In the genomic region with DNA sequence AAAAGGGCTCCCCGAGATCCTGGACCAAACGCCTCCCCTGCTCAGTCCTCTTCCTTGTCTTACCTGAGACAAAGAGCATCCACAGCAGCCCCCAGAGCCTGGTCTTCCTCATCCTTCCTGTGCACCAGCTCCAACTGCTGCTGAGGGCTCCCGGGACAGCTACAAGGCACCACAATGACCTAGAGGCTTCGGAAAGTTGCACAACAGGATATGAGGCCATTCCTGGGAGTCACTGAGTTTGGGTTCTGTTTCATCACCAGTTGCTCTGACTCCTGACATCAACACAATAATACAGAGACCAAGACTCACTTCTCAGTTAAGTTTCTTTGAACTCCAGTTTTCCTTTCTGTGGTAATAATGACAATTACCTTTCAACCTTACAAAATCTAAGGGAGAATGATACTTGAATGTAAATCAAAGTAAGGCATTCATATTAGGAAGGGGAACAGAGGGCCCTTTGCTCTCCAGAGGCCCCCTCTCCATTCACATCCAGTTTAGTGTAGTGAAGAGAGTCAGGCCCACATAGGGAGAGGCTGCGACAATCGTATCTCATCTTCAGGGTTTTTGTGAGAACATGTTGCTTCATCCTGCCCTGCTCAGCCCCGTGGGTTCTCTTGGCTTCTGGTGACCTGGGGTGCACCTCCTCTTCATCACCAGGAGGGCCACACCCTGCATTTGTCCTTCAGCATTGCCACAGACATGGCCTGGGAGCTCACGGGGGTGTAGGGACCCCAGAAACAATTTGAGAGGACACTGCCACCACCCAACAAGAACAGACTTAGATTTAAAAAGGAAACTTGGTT, we compare ENCODE assay signal across 1 cellular context.
TF ChIP-seq lines count a peak whose summit lies in the region.

A gene (minus strand): TSS at position 139 of the 803 bp plus-strand sequence. CDS start 27 bp downstream, at position 112.

TF ChIP-seq in SK-N-SH, 30 proteins besides CTCF, POLR2A, EP300 and RAD21 (continued from another document):
- TF ChIP-seq, protein P1, sequence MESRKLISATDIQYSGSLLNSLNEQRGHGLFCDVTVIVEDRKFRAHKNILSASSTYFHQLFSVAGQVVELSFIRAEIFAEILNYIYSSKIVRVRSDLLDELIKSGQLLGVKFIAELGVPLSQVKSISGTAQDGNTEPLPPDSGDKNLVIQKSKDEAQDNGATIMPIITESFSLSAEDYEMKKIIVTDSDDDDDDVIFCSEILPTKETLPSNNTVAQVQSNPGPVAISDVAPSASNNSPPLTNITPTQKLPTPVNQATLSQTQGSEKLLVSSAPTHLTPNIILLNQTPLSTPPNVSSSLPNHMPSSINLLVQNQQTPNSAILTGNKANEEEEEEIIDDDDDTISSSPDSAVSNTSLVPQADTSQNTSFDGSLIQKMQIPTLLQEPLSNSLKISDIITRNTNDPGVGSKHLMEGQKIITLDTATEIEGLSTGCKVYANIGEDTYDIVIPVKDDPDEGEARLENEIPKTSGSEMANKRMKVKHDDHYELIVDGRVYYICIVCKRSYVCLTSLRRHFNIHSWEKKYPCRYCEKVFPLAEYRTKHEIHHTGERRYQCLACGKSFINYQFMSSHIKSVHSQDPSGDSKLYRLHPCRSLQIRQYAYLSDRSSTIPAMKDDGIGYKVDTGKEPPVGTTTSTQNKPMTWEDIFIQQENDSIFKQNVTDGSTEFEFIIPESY (IDR thresholded peaks at IDR 0.05; ENCODE audit: borderline replicate concordance, low read depth): no peak
- TF ChIP-seq FOXJ3 (CRISPR knock-in tag; IDR thresholded peaks at IDR 0.05) (no peak), TAF1 (IDR thresholded peaks at IDR 0.05; ENCODE audit: borderline replicate concordance, low read depth, low read length) (no peak), SIN3A (IDR thresholded peaks at IDR 0.05; ENCODE audit: borderline replicate concordance, low read depth, low read length) (no peak), TCF12 (IDR thresholded peaks at IDR 0.05) (no peak)
- TF ChIP-seq, protein P2, sequence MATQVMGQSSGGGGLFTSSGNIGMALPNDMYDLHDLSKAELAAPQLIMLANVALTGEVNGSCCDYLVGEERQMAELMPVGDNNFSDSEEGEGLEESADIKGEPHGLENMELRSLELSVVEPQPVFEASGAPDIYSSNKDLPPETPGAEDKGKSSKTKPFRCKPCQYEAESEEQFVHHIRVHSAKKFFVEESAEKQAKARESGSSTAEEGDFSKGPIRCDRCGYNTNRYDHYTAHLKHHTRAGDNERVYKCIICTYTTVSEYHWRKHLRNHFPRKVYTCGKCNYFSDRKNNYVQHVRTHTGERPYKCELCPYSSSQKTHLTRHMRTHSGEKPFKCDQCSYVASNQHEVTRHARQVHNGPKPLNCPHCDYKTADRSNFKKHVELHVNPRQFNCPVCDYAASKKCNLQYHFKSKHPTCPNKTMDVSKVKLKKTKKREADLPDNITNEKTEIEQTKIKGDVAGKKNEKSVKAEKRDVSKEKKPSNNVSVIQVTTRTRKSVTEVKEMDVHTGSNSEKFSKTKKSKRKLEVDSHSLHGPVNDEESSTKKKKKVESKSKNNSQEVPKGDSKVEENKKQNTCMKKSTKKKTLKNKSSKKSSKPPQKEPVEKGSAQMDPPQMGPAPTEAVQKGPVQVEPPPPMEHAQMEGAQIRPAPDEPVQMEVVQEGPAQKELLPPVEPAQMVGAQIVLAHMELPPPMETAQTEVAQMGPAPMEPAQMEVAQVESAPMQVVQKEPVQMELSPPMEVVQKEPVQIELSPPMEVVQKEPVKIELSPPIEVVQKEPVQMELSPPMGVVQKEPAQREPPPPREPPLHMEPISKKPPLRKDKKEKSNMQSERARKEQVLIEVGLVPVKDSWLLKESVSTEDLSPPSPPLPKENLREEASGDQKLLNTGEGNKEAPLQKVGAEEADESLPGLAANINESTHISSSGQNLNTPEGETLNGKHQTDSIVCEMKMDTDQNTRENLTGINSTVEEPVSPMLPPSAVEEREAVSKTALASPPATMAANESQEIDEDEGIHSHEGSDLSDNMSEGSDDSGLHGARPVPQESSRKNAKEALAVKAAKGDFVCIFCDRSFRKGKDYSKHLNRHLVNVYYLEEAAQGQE (IDR thresholded peaks at IDR 0.05; ENCODE audit: low read depth, low read length): no peak
- TF ChIP-seq, protein P3, sequence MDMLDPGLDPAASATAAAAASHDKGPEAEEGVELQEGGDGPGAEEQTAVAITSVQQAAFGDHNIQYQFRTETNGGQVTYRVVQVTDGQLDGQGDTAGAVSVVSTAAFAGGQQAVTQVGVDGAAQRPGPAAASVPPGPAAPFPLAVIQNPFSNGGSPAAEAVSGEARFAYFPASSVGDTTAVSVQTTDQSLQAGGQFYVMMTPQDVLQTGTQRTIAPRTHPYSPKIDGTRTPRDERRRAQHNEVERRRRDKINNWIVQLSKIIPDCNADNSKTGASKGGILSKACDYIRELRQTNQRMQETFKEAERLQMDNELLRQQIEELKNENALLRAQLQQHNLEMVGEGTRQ (IDR thresholded peaks at IDR 0.05; ENCODE audit: borderline replicate concordance, low read depth, low read length): no peak
